Comparison of ENCODE assay signal across 1 cellular context in the genomic region with DNA sequence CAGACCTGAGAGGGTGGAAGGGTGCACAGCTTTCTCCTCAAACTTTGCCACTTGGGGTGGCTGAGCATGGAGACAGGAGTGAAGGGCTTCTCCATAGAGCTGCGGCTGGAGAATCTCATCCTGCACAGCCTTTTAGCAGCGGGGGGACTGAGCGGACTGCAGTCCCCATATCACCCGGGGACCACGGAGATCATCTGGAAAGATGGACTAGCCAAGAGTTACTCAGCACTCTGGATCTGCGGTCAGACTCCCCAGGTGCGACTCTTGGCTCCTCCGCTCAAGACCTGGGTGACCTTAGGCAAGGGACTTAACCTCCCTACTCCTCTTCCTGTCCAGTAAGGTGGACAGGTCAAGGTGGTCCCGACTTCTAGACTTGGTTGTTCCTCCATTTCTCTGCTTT.
TF ChIP-seq lines count a peak whose summit lies in the region.

No MANE protein-coding gene starts in this region.

TF ChIP-seq in SK-N-SH, 30 proteins besides CTCF, POLR2A, EP300 and RAD21 (continued from another document):
- TF ChIP-seq, protein P1, sequence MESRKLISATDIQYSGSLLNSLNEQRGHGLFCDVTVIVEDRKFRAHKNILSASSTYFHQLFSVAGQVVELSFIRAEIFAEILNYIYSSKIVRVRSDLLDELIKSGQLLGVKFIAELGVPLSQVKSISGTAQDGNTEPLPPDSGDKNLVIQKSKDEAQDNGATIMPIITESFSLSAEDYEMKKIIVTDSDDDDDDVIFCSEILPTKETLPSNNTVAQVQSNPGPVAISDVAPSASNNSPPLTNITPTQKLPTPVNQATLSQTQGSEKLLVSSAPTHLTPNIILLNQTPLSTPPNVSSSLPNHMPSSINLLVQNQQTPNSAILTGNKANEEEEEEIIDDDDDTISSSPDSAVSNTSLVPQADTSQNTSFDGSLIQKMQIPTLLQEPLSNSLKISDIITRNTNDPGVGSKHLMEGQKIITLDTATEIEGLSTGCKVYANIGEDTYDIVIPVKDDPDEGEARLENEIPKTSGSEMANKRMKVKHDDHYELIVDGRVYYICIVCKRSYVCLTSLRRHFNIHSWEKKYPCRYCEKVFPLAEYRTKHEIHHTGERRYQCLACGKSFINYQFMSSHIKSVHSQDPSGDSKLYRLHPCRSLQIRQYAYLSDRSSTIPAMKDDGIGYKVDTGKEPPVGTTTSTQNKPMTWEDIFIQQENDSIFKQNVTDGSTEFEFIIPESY (IDR thresholded peaks at IDR 0.05; ENCODE audit: borderline replicate concordance, low read depth): no peak
- TF ChIP-seq, protein P2, sequence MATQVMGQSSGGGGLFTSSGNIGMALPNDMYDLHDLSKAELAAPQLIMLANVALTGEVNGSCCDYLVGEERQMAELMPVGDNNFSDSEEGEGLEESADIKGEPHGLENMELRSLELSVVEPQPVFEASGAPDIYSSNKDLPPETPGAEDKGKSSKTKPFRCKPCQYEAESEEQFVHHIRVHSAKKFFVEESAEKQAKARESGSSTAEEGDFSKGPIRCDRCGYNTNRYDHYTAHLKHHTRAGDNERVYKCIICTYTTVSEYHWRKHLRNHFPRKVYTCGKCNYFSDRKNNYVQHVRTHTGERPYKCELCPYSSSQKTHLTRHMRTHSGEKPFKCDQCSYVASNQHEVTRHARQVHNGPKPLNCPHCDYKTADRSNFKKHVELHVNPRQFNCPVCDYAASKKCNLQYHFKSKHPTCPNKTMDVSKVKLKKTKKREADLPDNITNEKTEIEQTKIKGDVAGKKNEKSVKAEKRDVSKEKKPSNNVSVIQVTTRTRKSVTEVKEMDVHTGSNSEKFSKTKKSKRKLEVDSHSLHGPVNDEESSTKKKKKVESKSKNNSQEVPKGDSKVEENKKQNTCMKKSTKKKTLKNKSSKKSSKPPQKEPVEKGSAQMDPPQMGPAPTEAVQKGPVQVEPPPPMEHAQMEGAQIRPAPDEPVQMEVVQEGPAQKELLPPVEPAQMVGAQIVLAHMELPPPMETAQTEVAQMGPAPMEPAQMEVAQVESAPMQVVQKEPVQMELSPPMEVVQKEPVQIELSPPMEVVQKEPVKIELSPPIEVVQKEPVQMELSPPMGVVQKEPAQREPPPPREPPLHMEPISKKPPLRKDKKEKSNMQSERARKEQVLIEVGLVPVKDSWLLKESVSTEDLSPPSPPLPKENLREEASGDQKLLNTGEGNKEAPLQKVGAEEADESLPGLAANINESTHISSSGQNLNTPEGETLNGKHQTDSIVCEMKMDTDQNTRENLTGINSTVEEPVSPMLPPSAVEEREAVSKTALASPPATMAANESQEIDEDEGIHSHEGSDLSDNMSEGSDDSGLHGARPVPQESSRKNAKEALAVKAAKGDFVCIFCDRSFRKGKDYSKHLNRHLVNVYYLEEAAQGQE (IDR thresholded peaks at IDR 0.05; ENCODE audit: low read depth, low read length): no peak
- TF ChIP-seq, protein P3, sequence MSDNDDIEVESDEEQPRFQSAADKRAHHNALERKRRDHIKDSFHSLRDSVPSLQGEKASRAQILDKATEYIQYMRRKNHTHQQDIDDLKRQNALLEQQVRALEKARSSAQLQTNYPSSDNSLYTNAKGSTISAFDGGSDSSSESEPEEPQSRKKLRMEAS (IDR thresholded peaks at IDR 0.05; ENCODE audit: low read depth): no peak
- TF ChIP-seq GATA2 (CRISPR knock-in tag; IDR thresholded peaks at IDR 0.05) (no peak), FOXJ3 (CRISPR knock-in tag; IDR thresholded peaks at IDR 0.05) (no peak), MEF2A (IDR thresholded peaks at IDR 0.05; ENCODE audit: borderline replicate concordance, low read depth) (no peak), RCOR1 (IDR thresholded peaks at IDR 0.05; ENCODE audit: low read length) (no peak), FOSL2 (IDR thresholded peaks at IDR 0.05; ENCODE audit: borderline replicate concordance, low read depth) (no peak), TEAD4 (IDR thresholded peaks at IDR 0.05; ENCODE audit: borderline replicate concordance, insufficient read depth) (no peak), FOXM1 (IDR thresholded peaks at IDR 0.05; ENCODE audit: low read depth) (no peak)
- TF ChIP-seq, protein P4, sequence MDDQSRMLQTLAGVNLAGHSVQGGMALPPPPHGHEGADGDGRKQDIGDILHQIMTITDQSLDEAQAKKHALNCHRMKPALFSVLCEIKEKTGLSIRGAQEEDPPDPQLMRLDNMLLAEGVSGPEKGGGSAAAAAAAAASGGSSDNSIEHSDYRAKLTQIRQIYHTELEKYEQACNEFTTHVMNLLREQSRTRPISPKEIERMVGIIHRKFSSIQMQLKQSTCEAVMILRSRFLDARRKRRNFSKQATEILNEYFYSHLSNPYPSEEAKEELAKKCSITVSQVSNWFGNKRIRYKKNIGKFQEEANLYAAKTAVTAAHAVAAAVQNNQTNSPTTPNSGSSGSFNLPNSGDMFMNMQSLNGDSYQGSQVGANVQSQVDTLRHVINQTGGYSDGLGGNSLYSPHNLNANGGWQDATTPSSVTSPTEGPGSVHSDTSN (IDR thresholded peaks at IDR 0.05): no peak
- TF ChIP-seq, protein P5, sequence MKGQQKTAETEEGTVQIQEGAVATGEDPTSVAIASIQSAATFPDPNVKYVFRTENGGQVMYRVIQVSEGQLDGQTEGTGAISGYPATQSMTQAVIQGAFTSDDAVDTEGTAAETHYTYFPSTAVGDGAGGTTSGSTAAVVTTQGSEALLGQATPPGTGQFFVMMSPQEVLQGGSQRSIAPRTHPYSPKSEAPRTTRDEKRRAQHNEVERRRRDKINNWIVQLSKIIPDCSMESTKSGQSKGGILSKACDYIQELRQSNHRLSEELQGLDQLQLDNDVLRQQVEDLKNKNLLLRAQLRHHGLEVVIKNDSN (IDR thresholded peaks at IDR 0.05; ENCODE audit: borderline replicate concordance, low read depth): no peak
- TF ChIP-seq, protein P6, sequence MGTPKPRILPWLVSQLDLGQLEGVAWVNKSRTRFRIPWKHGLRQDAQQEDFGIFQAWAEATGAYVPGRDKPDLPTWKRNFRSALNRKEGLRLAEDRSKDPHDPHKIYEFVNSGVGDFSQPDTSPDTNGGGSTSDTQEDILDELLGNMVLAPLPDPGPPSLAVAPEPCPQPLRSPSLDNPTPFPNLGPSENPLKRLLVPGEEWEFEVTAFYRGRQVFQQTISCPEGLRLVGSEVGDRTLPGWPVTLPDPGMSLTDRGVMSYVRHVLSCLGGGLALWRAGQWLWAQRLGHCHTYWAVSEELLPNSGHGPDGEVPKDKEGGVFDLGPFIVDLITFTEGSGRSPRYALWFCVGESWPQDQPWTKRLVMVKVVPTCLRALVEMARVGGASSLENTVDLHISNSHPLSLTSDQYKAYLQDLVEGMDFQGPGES (IDR thresholded peaks at IDR 0.05; ENCODE audit: low read depth, low read length): no peak
